ENCODE assay signal across 9 cellular contexts in the genomic region with DNA sequence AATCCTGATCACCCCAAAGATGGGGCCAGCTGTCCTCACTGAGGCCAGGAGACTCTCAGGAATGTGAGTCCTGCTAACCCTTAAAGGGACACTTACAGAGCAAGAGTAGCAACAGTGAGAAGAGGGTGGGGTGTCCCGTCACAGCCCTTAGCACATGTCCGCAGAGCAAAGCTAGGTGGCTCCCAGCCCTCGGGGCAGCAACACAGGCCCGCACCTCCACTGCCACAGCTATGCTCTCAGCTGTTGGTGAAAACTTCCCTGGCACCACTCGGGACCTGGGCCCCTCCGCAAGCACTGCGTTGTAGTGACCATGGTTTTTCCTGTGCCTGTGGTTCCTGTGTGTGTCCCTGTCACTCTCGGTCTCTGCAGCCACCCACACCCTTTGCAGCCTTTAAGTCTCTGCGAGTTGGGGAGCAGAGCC.
DNase-seq lines count a peak whose midpoint lies in the region; ATAC-seq, FAIRE-seq and TF ChIP-seq lines count a peak whose summit lies in the region.
"Had no signal": no experiment of that assay in that cellular context is flagged by ENCODE, and none has a peak within 500 bp of the region (broad histone marks: within the 10 kb centered on the region; RNA-seq: fewer than 3 reads in every experiment).

No MANE protein-coding gene starts in this region.

- H3K79me2 ChIP-seq in H1 (ENCODE audit: control insufficient read depth in 1 of 2, insufficient read depth in 2 of 2, low read length in 2 of 2) (no peaks in the 10 kb centered on the region), neural progenitor cell (ENCODE audit: low read depth) (no peaks in the 10 kb centered on the region)

- H3K4me1 ChIP-seq in A549 (no peaks in the 10 kb centered on the region), H1 (replicated peaks in 1 of 4; ENCODE audit: control insufficient read depth in 3 of 4, insufficient read depth in 4 of 4, low read length in 3 of 4) (peaks cover 0 to 18% (median 4%) of the 10 kb centered on the region in 4 experiments; a peak in 5 of 7 replicates), neural progenitor cell (peaks cover 13% of the 10 kb centered on the region)

- peak overlapping the region; percentile 96 for H2BK5ac ChIP-seq in H1 (ENCODE audit: low read depth, low read length)

- H2BK12ac ChIP-seq in H1 (ENCODE audit: low read depth, low read length) = peak overlapping the region; percentile 91

- TF ChIP-seq RAD21 in A549 (conservative IDR thresholded peaks at IDR 0.05 in 1 of 2, IDR thresholded peaks at IDR 0.05 in 1 of 2) (no peak), H1 (IDR thresholded peaks at IDR 0.05 in 1 of 2, conservative IDR thresholded peaks at IDR 0.05 in 1 of 2; ENCODE audit: low read depth in 2 of 2, low read length in 2 of 2) (no peak)

- H3K4me3 Mint-ChIP-seq in neural progenitor cell = no peak overlapping the region

- H3K23ac ChIP-seq in H1 (ENCODE audit: insufficient read length) = no peak overlapping the region

- no peak overlapping the region for H3K56ac ChIP-seq in H1 (replicated peaks; ENCODE audit: insufficient read length, low read depth, low read length)

- peak; percentile 26 to 41; a peak in 3 of 6 replicates for ATAC-seq in A549
- ATAC-seq in GM18511 (IDR thresholded peaks at IDR 0.05; ENCODE audit: unreplicated experiment) = no peak
- ATAC-seq in HG03378 (IDR thresholded peaks at IDR 0.05; ENCODE audit: unreplicated experiment) = no peak
- no peak for ATAC-seq in GM19463 (IDR thresholded peaks at IDR 0.05; ENCODE audit: unreplicated experiment)

- H3K18ac ChIP-seq in H1 (ENCODE audit: extremely low read depth, low read length) = peak overlapping the region; percentile 1; the same call in 1 of the 2 replicates

- 70% methylated on average over 9 of the region's 9 CpGs for WGBS in A549 (ENCODE audit: missing lambda C conversion rate)
- 99% methylated on average over 9 of the region's 9 CpGs; no CpG with 5 or more reads in 1 of the 2 experiments for WGBS in H1 (ENCODE audit: extremely low coverage in 1 of 2, insufficient coverage in 1 of 2, insufficient read length in 1 of 2, insufficient replicate concordance in 2 of 2, low coverage in 1 of 2, low lambda C conversion rate in 2 of 2, missing lambda C conversion rate in 1 of 2), 2 experiments

- H3K27ac ChIP-seq in A549 (no peak overlapping the region), H1 (ENCODE audit: low read depth, low read length) (no peak overlapping the region; the same call in 1 of the 2 replicates), neural progenitor cell (no peak overlapping the region), substantia nigra (ENCODE audit: low read depth, low read length, poor library complexity, severe bottlenecking) (no peak overlapping the region)

- H2BK120ac ChIP-seq in H1 (replicated peaks; ENCODE audit: low read depth, low read length) = peak overlapping the region; percentile 47

- H3K4me2 ChIP-seq in A549 = peak overlapping the region; percentile 83
- peak overlapping the region in 1 of 2 experiments; percentile 80; a peak in 2 of 4 replicates for H3K4me2 ChIP-seq in H1 (ENCODE audit: insufficient read depth in 1 of 2, low read depth in 2 of 2, low read length in 2 of 2)
- no peak overlapping the region for H3K4me2 ChIP-seq in neural progenitor cell

- TF ChIP-seq EP300 in A549 (IDR thresholded peaks at IDR 0.05) (no peak), H1 (IDR thresholded peaks at IDR 0.05; ENCODE audit: borderline replicate concordance in 1 of 2, low read depth in 2 of 2, low read length in 2 of 2) (no peak)

- no peaks in the 10 kb centered on the region for H3K36me3 Mint-ChIP-seq in neural progenitor cell

- POLR2A ChIA-PET in A549 (lab: Yijun Ruan, JAX) (no interaction called here), H1 (lab: Charles Lee; ENCODE audit: partially characterized antibody) (interaction anchor here (1.3 to 1.9 kb wide), 2 partner anchors 8 to 10 kb away, joined by 6 read pairs; no protein-coding TSS in a partner anchor)

- H3K23me2 ChIP-seq in H1 (ENCODE audit: low read depth, low read length) = peaks cover 4% of the 10 kb centered on the region; the same call in 1 of the 2 replicates

- H3K9me3 ChIP-seq in A549 (no peaks in the 10 kb centered on the region), H1 (ENCODE audit: insufficient read depth in 2 of 2, low read depth in 1 of 2, low read length in 1 of 2) (0 out of 4 replicates have a peak, but pooled peaks cover 0 to 3% of the 10 kb centered on the region in 2 experiments), neural progenitor cell (ENCODE audit: low read depth) (no peaks in the 10 kb centered on the region)
- H3K9me3 ChIP-seq: MG63 had no signal

- H3K4ac ChIP-seq in H1 (replicated peaks; ENCODE audit: insufficient read length, low read depth, low read length) = peak overlapping the region; percentile 57

- H3K27me3 ChIP-seq in H1 (replicated peaks in 1 of 4; ENCODE audit: control insufficient read depth in 3 of 4, extremely low read depth in 1 of 4, insufficient read depth in 3 of 4, low read length in 3 of 4) = no peaks in the 10 kb centered on the region; a peak in 1 of 7 replicates
- no peaks in the 10 kb centered on the region for H3K27me3 ChIP-seq in neural progenitor cell
- H3K27me3 ChIP-seq: MG63 had no signal

- CTCF ChIA-PET in A549 (lab: Yijun Ruan, JAX) = interaction anchor here (1.2 kb wide), 1 partner anchor 312 kb away, joined by 3 read pairs; no protein-coding TSS in a partner anchor
- CTCF ChIA-PET in H1 (lab: Charles Lee; ENCODE audit: partially characterized antibody) = interaction anchor here (0.9 to 1.7 kb wide), 3 partner anchors 8 to 101 kb away, joined by 3 to 4 read pairs (median 3); no protein-coding TSS in a partner anchor

- H3K27me3 Mint-ChIP-seq in neural progenitor cell (ENCODE audit: insufficient read depth, low read depth) = peaks cover 9% of the 10 kb centered on the region

- H3K4me3 ChIP-seq in A549 (peak overlapping the region; percentile 47; the same call in 2 of the 3 replicates), LNCaP clone FGC (ENCODE audit: low read depth, low read length) (peak overlapping the region; percentile 38), H1 (ENCODE audit: extremely low read depth in 1 of 4, insufficient read depth in 2 of 4, low read depth in 3 of 4, low read length in 4 of 4) (peak overlapping the region in 1 of 4 experiments; percentile 54; a peak in 2 of 8 replicates), neural progenitor cell (no peak overlapping the region)
- H3K4me3 ChIP-seq: MG63 had no signal

- no peak for TF ChIP-seq CTCF in A549 (IDR thresholded peaks at IDR 0.05)
- TF ChIP-seq CTCF in LNCaP clone FGC (IDR thresholded peaks at IDR 0.05; ENCODE audit: control insufficient read depth, extremely low read depth, insufficient read depth) = no peak
- TF ChIP-seq CTCF in H1 (IDR thresholded peaks at IDR 0.05; ENCODE audit: control extremely low read depth in 1 of 3, insufficient read depth in 1 of 3, low read depth in 1 of 3, low read length in 3 of 3) = no peak
- no peak for TF ChIP-seq CTCF in neural progenitor cell (IDR thresholded peaks at IDR 0.05)

- H2BK20ac ChIP-seq in H1 (ENCODE audit: low read length) = peak overlapping the region; percentile 91; the same call in 1 of the 2 replicates

- no peaks in the 10 kb centered on the region for H3F3A ChIP-seq in neural progenitor cell (ENCODE audit: low read depth)

- no peak for FAIRE-seq in A549 (lab: Jason Lieb, UNC)
- no peak for FAIRE-seq in H1 (lab: Jason Lieb, UNC)

- H3K9me3 Mint-ChIP-seq in neural progenitor cell = peaks cover 23% of the 10 kb centered on the region

- H3K36me3 ChIP-seq in H1 (ENCODE audit: control insufficient read depth in 2 of 4, insufficient read depth in 4 of 4, low read length in 3 of 4) (no peaks in the 10 kb centered on the region), neural progenitor cell (no peaks in the 10 kb centered on the region)
- H3K36me3 ChIP-seq: MG63 had no signal

- no peak overlapping the region; the same call in 1 of the 2 replicates for H2AFZ ChIP-seq in H1 (ENCODE audit: low read length)
- no peak overlapping the region for H2AFZ ChIP-seq in neural progenitor cell (replicated peaks)

- H3K27ac Mint-ChIP-seq in neural progenitor cell = peak overlapping the region; percentile 18

- peaks cover 15% of the 10 kb centered on the region for H3K4me1 Mint-ChIP-seq in neural progenitor cell

- H4K5ac ChIP-seq in H1 (ENCODE audit: insufficient read length, low read depth, low read length) = no peak overlapping the region

- H3K14ac ChIP-seq in H1 (ENCODE audit: insufficient read length) = no peak overlapping the region

- H2BK15ac ChIP-seq in H1 (ENCODE audit: low read length) = peak overlapping the region; percentile 53

- H3K9ac ChIP-seq in H1 (replicated peaks in 1 of 4; ENCODE audit: extremely low read depth in 1 of 4, low read depth in 3 of 4, low read length in 3 of 4) (peak overlapping the region in 1 of 4 experiments; percentile 10; a peak in 2 of 7 replicates), neural progenitor cell (no peak overlapping the region)

- H4K91ac ChIP-seq in H1 (replicated peaks; ENCODE audit: insufficient read length, low read length) = peak overlapping the region; percentile 58

- peak overlapping the region; percentile 65 for H4K8ac ChIP-seq in H1 (ENCODE audit: extremely low read depth, insufficient read depth, low read length)

- 0 out of 2 replicates have a peak overlapping the region, but pooled peaks have one; percentile 56 for H2AK5ac ChIP-seq in H1 (ENCODE audit: low read depth, low read length)

- DNase-seq in A549 (ENCODE audit: low read depth in 1 of 2, low spot score in 1 of 2) (no peak), LNCaP clone FGC (ENCODE audit: low read depth) (no peak), H1 (ENCODE audit: low read depth in 1 of 2, low spot score in 2 of 2) (no peak), neural progenitor cell (ENCODE audit: low spot score) (no peak), substantia nigra (lab: John Stamatoyannopoulos, UW) (no peak)

- H4K20me1 ChIP-seq in H1 (replicated peaks in 1 of 2; ENCODE audit: control insufficient read depth in 1 of 2, insufficient read depth in 2 of 2, low read length in 2 of 2) = no peaks in the 10 kb centered on the region
- H4K20me1 ChIP-seq in neural progenitor cell (ENCODE audit: low read depth) = no peaks in the 10 kb centered on the region

- TF ChIP-seq POLR2A in A549 (IDR thresholded peaks at IDR 0.05; ENCODE audit: low read length) (no peak), H1 (IDR thresholded peaks at IDR 0.05; ENCODE audit: control extremely low read depth in 1 of 2, low read depth in 2 of 2, low read length in 2 of 2) (no peak)

- no peaks in the 10 kb centered on the region for H3K79me1 ChIP-seq in H1 (ENCODE audit: low read depth, low read length)

TF ChIP-seq in A549, 52 proteins besides CTCF, POLR2A, EP300 and RAD21 (continues in another document):
- TF ChIP-seq JUN (IDR thresholded peaks at IDR 0.05) = no peak
- no peak for TF ChIP-seq ZC3H11A (IDR thresholded peaks at IDR 0.05)
- TF ChIP-seq FOXS1 (CRISPR knock-in tag; IDR thresholded peaks at IDR 0.05) = no peak

TF ChIP-seq in H1, 55 proteins besides CTCF, POLR2A, EP300 and RAD21:
- TF ChIP-seq PHF8 (conservative IDR thresholded peaks at IDR 0.05; ENCODE audit: low read depth, low read length) (no peak), CREB1 (IDR thresholded peaks at IDR 0.05) (no peak)
- TF ChIP-seq, protein P1, sequence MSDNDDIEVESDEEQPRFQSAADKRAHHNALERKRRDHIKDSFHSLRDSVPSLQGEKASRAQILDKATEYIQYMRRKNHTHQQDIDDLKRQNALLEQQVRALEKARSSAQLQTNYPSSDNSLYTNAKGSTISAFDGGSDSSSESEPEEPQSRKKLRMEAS (IDR thresholded peaks at IDR 0.05) = 0 out of 2 replicates have a peak, but pooled peaks have one; percentile 31
TF ChIP-seq in H1: peak in this region for 1.

Comparison
In these comparisons a context has a peak if more than half of its experiments do, and no peak if none do; other contexts are left out.
1. ATAC-seq: peak in A549 (2 of 2); none in GM18511 (single experiment), HG03378 (single experiment) and GM19463 (single experiment).